ENCODE assay signal across 28 cellular contexts in genomic region chr4:169340834-169341233, GRCh38.
DNase-seq lines count a peak whose midpoint lies in the region; ATAC-seq, FAIRE-seq and TF ChIP-seq lines count a peak whose summit lies in the region.
"Had no signal": no experiment of that assay in that cellular context is flagged by ENCODE, and none has a peak within 500 bp of the region (broad histone marks: within the 10 kb centered on the region; RNA-seq: fewer than 3 reads in every experiment).

No MANE protein-coding gene starts in this region.

- CTCF ChIA-PET in GM12878 (lab: Yijun Ruan, JAX) = interaction anchor here (0.9 to 2.7 kb wide), 9 partner anchors 23 to 265 kb away, joined by 3 to 10 read pairs (median 4); no protein-coding TSS in a partner anchor
- CTCF ChIA-PET in PC-9 (lab: Charles Lee) = no interaction called here

- TF ChIP-seq CTCF in GM12878 (IDR thresholded peaks at IDR 0.05 in 2 of 3, conservative IDR thresholded peaks at IDR 0.05 in 1 of 3; ENCODE audit: control insufficient read depth in 2 of 3, extremely low read depth in 1 of 3, insufficient read depth in 1 of 3, low read depth in 3 of 3, low read length in 3 of 3) = no peak
- no peak for TF ChIP-seq CTCF in PC-9 (conservative IDR thresholded peaks at IDR 0.05)
- no peak for TF ChIP-seq CTCF in HFFc6 (IDR thresholded peaks at IDR 0.05)
- no peak for TF ChIP-seq CTCF in kidney (IDR thresholded peaks at IDR 0.05; ENCODE audit: borderline replicate concordance, extremely low read depth, insufficient read depth)

- H3K79me2 ChIP-seq in GM12878 (ENCODE audit: control insufficient read depth, insufficient read depth, low read length) (no peaks in the 10 kb centered on the region), PC-9 (ENCODE audit: low read depth) (no peaks in the 10 kb centered on the region)

- no peak overlapping the region for H3K4me3 ChIP-seq in GM12878
- H3K4me3 ChIP-seq in PC-9 = no peak overlapping the region
- no peak overlapping the region for H3K4me3 ChIP-seq in kidney (ENCODE audit: low read length in 2 of 2)
- H3K4me3 ChIP-seq: A549, lung, SK-N-MC had no signal

- H3K36me3 ChIP-seq in GM12878 (ENCODE audit: control insufficient read depth in 2 of 2, insufficient read depth in 2 of 2, low read length in 1 of 2) = no peaks in the 10 kb centered on the region
- H3K36me3 ChIP-seq in PC-9 (ENCODE audit: low read depth) = no peaks in the 10 kb centered on the region
- no peaks in the 10 kb centered on the region for H3K36me3 ChIP-seq in kidney (ENCODE audit: control insufficient read depth in 1 of 2, insufficient read depth in 2 of 2, low read length in 2 of 2)
- H3K36me3 ChIP-seq: BE2C had no signal

- TF ChIP-seq EP300 in GM12878 (IDR thresholded peaks at IDR 0.05; ENCODE audit: borderline replicate concordance in 1 of 2, control insufficient read depth in 1 of 2, low read depth in 2 of 2, low read length in 2 of 2) = no peak

- no peak overlapping the region for H3K27ac ChIP-seq in GM12878 (ENCODE audit: control insufficient read depth, insufficient read depth)
- H3K27ac ChIP-seq in PC-9 = no peak overlapping the region
- H3K27ac ChIP-seq in kidney (ENCODE audit: low read depth in 2 of 2, low read length in 2 of 2) = no peak overlapping the region
- H3K27ac ChIP-seq: A549, SK-N-MC had no signal

- in situ Hi-C loops in GM12878 (cut with MboI) = no loop called here

- no peaks in the 10 kb centered on the region for H3K9me3 ChIP-seq in GM12878 (replicated peaks; ENCODE audit: control insufficient read depth, insufficient read depth, low read length)
- no peaks in the 10 kb centered on the region for H3K9me3 ChIP-seq in PC-9 (ENCODE audit: insufficient read depth, low read depth)
- H3K9me3 ChIP-seq in kidney (ENCODE audit: control insufficient read depth in 1 of 2, low read length in 2 of 2) = no peaks in the 10 kb centered on the region
- H3K9me3 ChIP-seq: A549, BE2C had no signal

- FAIRE-seq in GM12878 (lab: Jason Lieb, UNC) (no peak), kidney (lab: Jason Lieb, UNC) (no peak)
- FAIRE-seq: A549, keratinocyte, urothelium cell line had no signal

- TF ChIP-seq POLR2A in GM12878 (IDR thresholded peaks at IDR 0.05; ENCODE audit: low read depth, low read length) = no peak

- ATAC-seq in GM18511 (IDR thresholded peaks at IDR 0.05; ENCODE audit: unreplicated experiment) (peak; percentile 20), HG03039 (IDR thresholded peaks at IDR 0.05; ENCODE audit: unreplicated experiment) (peak; percentile 11), GM12878 (peak; percentile 64), HG03025 (IDR thresholded peaks at IDR 0.05; ENCODE audit: low FRiP score, unreplicated experiment) (no peak)
- ATAC-seq: A549, HCT116, sciatic nerve had no signal

- RAD21 ChIA-PET in GM12878 (lab: Charles Lee; ENCODE audit: unreplicated experiment) = interaction anchor here (0.6 to 3.3 kb wide), 19 partner anchors 9 to 141 kb away, joined by 3 to 34 read pairs (median 4); no protein-coding TSS in a partner anchor

- 29% methylated on average over 3 of the region's 3 CpGs for WGBS in GM12878 (ENCODE audit: insufficient coverage, insufficient replicate concordance, low lambda C conversion rate, missing lambda C conversion rate)

- SMC1A ChIA-PET in GM12878 (lab: Charles Lee; ENCODE audit: uncharacterized antibody, unreplicated experiment) = interaction anchor here (0.7 to 4.7 kb wide), 26 partner anchors 9 to 316 kb away, joined by 3 to 39 read pairs (median 4); no protein-coding TSS in a partner anchor

- H3K9me3 Mint-ChIP-seq in HFFc6 = no peaks in the 10 kb centered on the region; the same call in 1 of the 2 replicates
- H3K9me3 Mint-ChIP-seq: activated naive CD4-positive, alpha-beta T cell treated with anti-CD3 and anti-CD28 coated beads, Interleukin-2, amount 50 U/mL, for 72 hours had no signal

- peaks cover 78% of the 10 kb centered on the region for H3K4me1 Mint-ChIP-seq in HFFc6 (ENCODE audit: low read depth)

- H3K27me3 ChIP-seq in GM12878 (replicated peaks in 1 of 2; ENCODE audit: control insufficient read depth in 2 of 2, insufficient read depth in 2 of 2, low read length in 1 of 2) (no peaks in the 10 kb centered on the region), PC-9 (ENCODE audit: insufficient read depth, low read depth) (no peaks in the 10 kb centered on the region)
- H3K27me3 ChIP-seq: BE2C had no signal

- DNase-seq in GM12878 (ENCODE audit: low read depth, low spot score) (no peak), nucleus accumbens (lab: John Stamatoyannopoulos, UW) (peak in 37 of 56 donors; percentile 2 to 71 (median 33)), PC-9 (no peak), HFFc6 (no peak), kidney (no peak)
- DNase-seq: activated CD4-positive, alpha-beta T cell treated with anti-CD3 and anti-CD28 coated beads for 48 hours; BE2C; COR-L47; DND-41; effector memory CD4-positive, alpha-beta T cell; foreskin melanocyte; KBM-7; MM.1S; NCI-H1436; NCI-H526 treated with DMSO at 0.1 percent for 48 hours; stimulated activated CD4-positive, alpha-beta T cell treated with anti-CD3 and anti-CD28 coated beads, Interleukin-15, amount 100 ng/mL, for 24 hours; T-helper 2 cell had no signal

- no peak overlapping the region for H3K4me3 Mint-ChIP-seq in HFFc6

- H3F3A ChIP-seq in PC-9 (ENCODE audit: insufficient read depth, low read depth) = peaks cover 9% of the 10 kb centered on the region; the same call in 1 of the 2 replicates

- H3K36me3 Mint-ChIP-seq in HFFc6 (ENCODE audit: low read depth) = peaks cover 5% of the 10 kb centered on the region; the same call in 1 of the 2 replicates
- H3K36me3 Mint-ChIP-seq: activated naive CD4-positive, alpha-beta T cell treated with anti-CD3 and anti-CD28 coated beads, Interleukin-2, amount 50 U/mL, for 72 hours had no signal

- POLR2A ChIA-PET in GM12878 (lab: Charles Lee) (interaction anchor here (1.3 to 1.7 kb wide), 3 partner anchors 9 to 97 kb away, joined by 3 to 6 read pairs (median 5); no protein-coding TSS in a partner anchor), PC-9 (lab: Charles Lee; ENCODE audit: unreplicated experiment) (no interaction called here)

- H4K20me1 ChIP-seq in GM12878 (ENCODE audit: control insufficient read depth, insufficient read depth) (no peaks in the 10 kb centered on the region), PC-9 (ENCODE audit: insufficient read depth) (no peaks in the 10 kb centered on the region)

- H3K4me1 ChIP-seq in GM12878 (ENCODE audit: control insufficient read depth, insufficient read depth, low read length) (peaks cover 13% of the 10 kb centered on the region), PC-9 (replicated peaks; ENCODE audit: insufficient read depth) (peaks cover 21% of the 10 kb centered on the region), kidney (ENCODE audit: control insufficient read depth in 1 of 2, insufficient read depth in 1 of 2, low read depth in 1 of 2, low read length in 2 of 2) (peaks cover 5 to 11% of the 10 kb centered on the region in 2 donors)
- H3K4me1 ChIP-seq: BE2C had no signal

- intact Hi-C loops in GM12878 (cut with micrococcal nuclease; ENCODE audit: unreplicated experiment) (loop anchor here (1.0 kb wide), 1 partner anchor 69 kb away; no protein-coding TSS in a partner anchor), PC-9 (cut with micrococcal nuclease; ENCODE audit: unreplicated experiment) (no loop called here), kidney (cut with DNase I) (no loop called here)

- BruUV-seq in GM12878 (replicated peaks; lab: Mats Ljungman, UMichigan) = no TSS peak
- BruUV-seq in PC-9 (replicated peaks; lab: Mats Ljungman, UMichigan) = no TSS peak

- no peaks in the 10 kb centered on the region; the same call in 1 of the 2 replicates for H3K27me3 Mint-ChIP-seq in HFFc6 (ENCODE audit: insufficient read depth)

- H3K27ac Mint-ChIP-seq in HFFc6 = no peak overlapping the region
- H3K27ac Mint-ChIP-seq: activated naive CD4-positive, alpha-beta T cell treated with anti-CD3 and anti-CD28 coated beads, Interleukin-2, amount 50 U/mL, for 72 hours had no signal

- H2AFZ ChIP-seq in GM12878 (ENCODE audit: control insufficient read depth, low read depth, low read length) (peak overlapping the region; percentile 18), PC-9 (no peak overlapping the region)

- H3K9ac ChIP-seq in GM12878 (ENCODE audit: control insufficient read depth, insufficient read depth, low read length) (no peak overlapping the region), kidney (ENCODE audit: low read length in 2 of 2) (no peak overlapping the region)

- no peaks in the 10 kb centered on the region for H3K9me2 ChIP-seq in PC-9 (ENCODE audit: insufficient read depth)

- H3K4me2 ChIP-seq in GM12878 (ENCODE audit: control insufficient read depth, insufficient read depth) (no peak overlapping the region; the same call in 1 of the 2 replicates), PC-9 (no peak overlapping the region)
- H3K4me2 ChIP-seq: A549 had no signal

- no peak for TF ChIP-seq RAD21 in GM12878 (IDR thresholded peaks at IDR 0.05; ENCODE audit: insufficient read depth, low read depth, low read length)

TF ChIP-seq in GM12878, 131 proteins besides CTCF, POLR2A, EP300 and RAD21:
- TF ChIP-seq HDGF (IDR thresholded peaks at IDR 0.05) = 0 out of 2 replicates have a peak, but pooled peaks have one; percentile 44
- TF ChIP-seq NFXL1 (IDR thresholded peaks at IDR 0.05; ENCODE audit: borderline replicate concordance) = no peak
- TF ChIP-seq RUNX3 (IDR thresholded peaks at IDR 0.05; ENCODE audit: low read length) = peak; percentile 11; the same call in 1 of the 2 replicates

Comparison
In these comparisons a context has a peak if more than half of its experiments do, and no peak if none do; other contexts are left out.
1. DNase-seq: peak in nucleus accumbens (37 of 56); none in GM12878 (single experiment), PC-9 (0 of 2), HFFc6 (single experiment) and kidney (single experiment).